Comparison of ENCODE assay signal across 10 cellular contexts in the genomic region with DNA sequence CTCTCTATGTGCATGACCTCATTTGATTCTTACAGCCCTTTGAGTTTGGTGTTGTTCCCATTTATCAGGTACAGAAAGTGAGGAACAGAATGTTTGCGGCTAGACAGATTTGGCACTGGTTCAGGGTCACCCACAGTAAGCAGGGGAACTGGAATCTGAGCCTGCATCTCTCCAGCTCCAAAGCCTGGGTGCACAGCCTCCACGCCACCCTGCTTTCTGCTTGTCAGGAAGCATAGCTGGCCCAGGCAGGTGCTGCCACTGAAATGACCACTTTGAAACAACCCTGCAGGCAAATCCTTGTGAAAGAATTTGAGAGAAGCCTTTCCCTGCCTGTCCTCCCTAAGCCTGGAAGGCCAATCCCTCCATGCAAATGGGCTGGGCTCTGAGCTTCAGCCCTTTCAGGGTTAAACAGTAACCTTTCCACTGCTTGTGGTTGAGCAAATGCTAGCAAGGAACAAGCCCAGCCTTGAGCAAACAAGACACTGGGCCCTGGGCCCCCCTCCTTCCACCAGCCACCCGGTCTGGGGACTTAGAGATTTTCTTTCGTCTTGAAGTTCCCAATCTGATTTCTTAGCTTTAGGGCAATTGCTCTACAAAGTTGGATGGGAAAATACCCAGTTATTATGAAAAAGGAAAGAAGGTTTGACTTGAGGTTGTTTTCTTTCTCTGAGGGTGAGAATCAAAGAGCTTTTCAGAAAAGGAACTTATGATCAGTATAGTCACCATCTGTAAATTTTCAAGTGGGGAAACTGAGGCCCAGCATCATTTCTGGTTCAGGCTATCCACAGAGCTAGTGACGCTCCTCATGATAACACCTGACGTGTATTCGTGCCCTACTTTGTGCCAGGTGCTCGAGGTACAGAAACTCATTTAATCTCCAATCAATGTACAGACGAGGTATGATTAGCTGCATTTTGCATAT. TPM values are rescaled to one million over a fixed set of nuclear protein-coding genes. Genes with fewer than 3 reads are reported as not detected.
DNase-seq lines count a peak whose midpoint lies in the region; ATAC-seq, FAIRE-seq and TF ChIP-seq lines count a peak whose summit lies in the region.
"Had no signal": no experiment of that assay in that cellular context is flagged by ENCODE, and none has a peak within 500 bp of the region (broad histone marks: within the 10 kb centered on the region; RNA-seq: fewer than 3 reads in every experiment).

No MANE protein-coding gene starts in this region.

- WGBS in mesenchymal stem cell: 89% methylated on average over 9 of the region's 9 CpGs

- no peak overlapping the region for H3K14ac ChIP-seq in mesenchymal stem cell (ENCODE audit: low read length in 2 of 2)

- no peak overlapping the region for H3K9ac ChIP-seq in mesenchymal stem cell (ENCODE audit: low read length)

- H3K79me1 ChIP-seq in mesenchymal stem cell (replicated peaks; ENCODE audit: low read length, poor library complexity, severe bottlenecking): no peaks in the 10 kb centered on the region

- H2BK5ac ChIP-seq in mesenchymal stem cell (ENCODE audit: low read depth, low read length, poor library complexity, severe bottlenecking): no peak overlapping the region

- ATAC-seq in GM18508 (IDR thresholded peaks at IDR 0.05; ENCODE audit: insufficient read depth, unreplicated experiment): peak; percentile 60
- ATAC-seq in HG02943 (IDR thresholded peaks at IDR 0.05; ENCODE audit: low read depth, unreplicated experiment): peak; percentile 81
- no peak for ATAC-seq in HG02885 (IDR thresholded peaks at IDR 0.05; ENCODE audit: poor library complexity, unreplicated experiment)

- H3K18ac ChIP-seq in mesenchymal stem cell (ENCODE audit: low read depth in 1 of 2, low read length in 2 of 2): no peak overlapping the region

- no peak overlapping the region for H2BK120ac ChIP-seq in mesenchymal stem cell (ENCODE audit: low read depth, low read length)

- peak overlapping the region; percentile 63 for H2AK5ac ChIP-seq in mesenchymal stem cell (ENCODE audit: low read length, severe bottlenecking)

- DNase-seq in mesenchymal stem cell: peak; percentile 28
- DNase-seq in DMS114 treated with DMSO at 0.1 percent for 48 hours (lab: John Stamatoyannopoulos, UW; ENCODE audit: unreplicated experiment): no peak
- DNase-seq in D721Med (ENCODE audit: insufficient read length, low spot score): no peak
- no peak for DNase-seq in hypothalamus (lab: John Stamatoyannopoulos, UW)
- DNase-seq: dorsolateral prefrontal cortex, WERI-Rb-1 had no signal

- H3K27me3 ChIP-seq in mesenchymal stem cell (ENCODE audit: control insufficient read depth in 1 of 2, insufficient read depth in 1 of 2, low read length in 2 of 2): peaks cover 0 to 32% of the 10 kb centered on the region in 2 experiments
- H3K27me3 ChIP-seq: dorsolateral prefrontal cortex had no signal

- H4K8ac ChIP-seq in mesenchymal stem cell (ENCODE audit: low read length): no peak overlapping the region

- peaks cover 22% of the 10 kb centered on the region for H3K4me1 ChIP-seq in mesenchymal stem cell (ENCODE audit: control insufficient read depth, insufficient read depth, low read depth, low read length)

- FAIRE-seq in D721Med (lab: Jason Lieb, UNC): no peak

- peak overlapping the region; percentile 100 for H3K27ac ChIP-seq in VCaP
- H3K27ac ChIP-seq in mesenchymal stem cell (ENCODE audit: low read length, poor library complexity, severe bottlenecking): peak overlapping the region; percentile 75
- H3K27ac ChIP-seq: dorsolateral prefrontal cortex, WERI-Rb-1 had no signal

- H2BK12ac ChIP-seq in mesenchymal stem cell (ENCODE audit: low read length in 2 of 2): peak overlapping the region in 1 of 2 experiments; percentile 55

- H3K4me3 ChIP-seq in mesenchymal stem cell (ENCODE audit: insufficient read depth in 1 of 2, low read depth in 1 of 2, low read length in 2 of 2): no peak overlapping the region
- H3K4me3 ChIP-seq: dorsolateral prefrontal cortex had no signal

- H3K36me3 ChIP-seq in mesenchymal stem cell (ENCODE audit: control insufficient read depth in 1 of 2, insufficient read depth in 2 of 2, low read depth in 1 of 2, low read length in 2 of 2): no peaks in the 10 kb centered on the region
- H3K36me3 ChIP-seq: WERI-Rb-1 had no signal

- no peak overlapping the region for H3K23ac ChIP-seq in mesenchymal stem cell (ENCODE audit: low read length in 2 of 2)

- no peak overlapping the region for H2AFZ ChIP-seq in mesenchymal stem cell (ENCODE audit: low read depth, low read length)

- H3K4ac ChIP-seq in mesenchymal stem cell (ENCODE audit: low read depth in 1 of 2, low read length in 2 of 2): no peak overlapping the region

- no peak overlapping the region for H4K91ac ChIP-seq in mesenchymal stem cell (ENCODE audit: low read length)

- no peak overlapping the region for H2BK15ac ChIP-seq in mesenchymal stem cell (ENCODE audit: low read depth, poor library complexity, severe bottlenecking)

- TF ChIP-seq CTCF in VCaP (conservative IDR thresholded peaks at IDR 0.05): no peak
- TF ChIP-seq CTCF in D721Med (IDR thresholded peaks at IDR 0.05; ENCODE audit: insufficient read depth, missing control alignments): no peak

- H3K9me3 ChIP-seq in mesenchymal stem cell (ENCODE audit: control insufficient read depth, low read length): no peaks in the 10 kb centered on the region

- peak overlapping the region; percentile 2 for H3K4me2 ChIP-seq in mesenchymal stem cell (ENCODE audit: low read length, poor library complexity, severe bottlenecking)

RNA-seq across cellular contexts. Expression of a gene that starts 19.4 kb away (rescaled TPM):
- polyA plus RNA-seq in mesenchymal stem cell (2013, experiment 1 of 2): not detected
- polyA plus RNA-seq in mesenchymal stem cell (2013, experiment 2 of 2): 0.01 TPM
